12 cellular contexts compared by ENCODE assay signal in the genomic region with DNA sequence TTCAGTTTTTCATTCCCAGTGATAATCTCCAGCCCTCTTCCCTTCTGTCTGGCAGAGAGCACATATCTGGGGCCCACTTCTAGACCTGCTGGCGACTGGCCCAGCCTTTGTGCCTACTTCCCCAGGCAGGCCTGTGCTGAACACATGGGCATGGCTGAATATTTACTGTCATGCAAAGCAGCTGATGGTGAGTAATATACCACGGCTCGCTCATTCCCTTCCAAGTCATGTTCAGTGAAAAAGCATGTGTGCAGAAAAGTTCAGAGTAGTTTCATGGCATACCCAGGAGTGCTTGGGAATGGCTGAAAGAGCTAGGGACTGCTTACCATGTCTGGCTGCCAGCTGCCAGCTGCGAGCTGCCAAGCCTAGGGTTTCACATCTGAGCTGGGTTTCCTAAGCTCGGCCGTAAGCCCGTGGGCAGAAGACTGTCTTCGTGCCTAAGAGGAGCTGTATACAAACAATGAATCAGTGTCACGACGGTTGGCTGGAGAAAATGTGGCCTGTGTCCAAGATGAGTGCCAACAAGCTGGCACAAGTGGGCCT.
DNase-seq lines count a peak whose midpoint lies in the region; ATAC-seq and TF ChIP-seq lines count a peak whose summit lies in the region.
"Had no signal": no experiment of that assay in that cellular context is flagged by ENCODE, and none has a peak within 500 bp of the region (broad histone marks: within the 10 kb centered on the region; RNA-seq: fewer than 3 reads in every experiment).

No MANE protein-coding gene starts in this region.

- no peaks in the 10 kb centered on the region for H3K27me3 ChIP-seq in dorsolateral prefrontal cortex
- H3K27me3 ChIP-seq: brain microvascular endothelial cell, upper lobe of left lung had no signal

- no peak for ATAC-seq in GM18870 (IDR thresholded peaks at IDR 0.05; ENCODE audit: unreplicated experiment)

- intact Hi-C loops in dorsolateral prefrontal cortex (cut with DNase I), result loop anchor here in 1 of 2 donors (5.0 kb wide), 1 partner anchor 119 kb away; no protein-coding TSS in a partner anchor

- peak in 1 of 56 donors; percentile 7 for TF ChIP-seq CTCF in dorsolateral prefrontal cortex (IDR thresholded peaks at IDR 0.05 in 54 of 56, conservative IDR thresholded peaks at IDR 0.05 in 2 of 56; ENCODE audit: low read depth in 1 of 56, partially characterized antibody in 56 of 56)

- peak; percentile 8 for DNase-seq in Caki2 (ENCODE audit: low read depth)
- peak; percentile 63 for DNase-seq in NCI-H1694 treated with DMSO at 0.1 percent for 48 hours (lab: John Stamatoyannopoulos, UW)
- DNase-seq in dorsolateral prefrontal cortex, result peak; percentile 48 to 82 (median 73)
- DNase-seq in myocyte (ENCODE audit: low read depth), result peak; percentile 94
- no peak for DNase-seq in DMS53 treated with DMSO at 0.1 percent for 48 hours (lab: John Stamatoyannopoulos, UW; ENCODE audit: unreplicated experiment)
- no peak for DNase-seq in stimulated activated CD4-positive, alpha-beta T cell treated with anti-CD3 and anti-CD28 coated beads, Interleukin-2, amount 100 ng/mL, for 24 hours
- no peak for DNase-seq in NCI-H1930 (lab: John Stamatoyannopoulos, UW)
- DNase-seq: brain microvascular endothelial cell, COR-L47, NCI-H82 had no signal

- peak overlapping the region in 17 of 59 donors; percentile 1 to 55 (median 12) for H3K27ac ChIP-seq in dorsolateral prefrontal cortex
- H3K27ac ChIP-seq: brain microvascular endothelial cell, upper lobe of left lung had no signal

- no peak overlapping the region for H3K4me3 ChIP-seq in dorsolateral prefrontal cortex
- H3K4me3 ChIP-seq: upper lobe of left lung had no signal

- in situ Hi-C loops in Caki2 (cut with HindIII; ENCODE audit: low pct_unique_long_range_greater_than_20kb, low sequenced_read_pairs), result no loop called here

Comparison
In these comparisons a context has a peak if more than half of its experiments do, and no peak if none do; other contexts are left out.
1. DNase-seq: peak in Caki2 (single experiment), NCI-H1694 treated with DMSO at 0.1 percent for 48 hours (single experiment), dorsolateral prefrontal cortex (10 of 10) and myocyte (single experiment); none in DMS53 treated with DMSO at 0.1 percent for 48 hours (single experiment), stimulated activated CD4-positive, alpha-beta T cell treated with anti-CD3 and anti-CD28 coated beads, Interleukin-2, amount 100 ng/mL, for 24 hours (0 of 2) and NCI-H1930 (0 of 2).